ENCODE assay signal across 22 cellular contexts in genomic region chr1:44817307-44817706, GRCh38. TPM values are rescaled to one million over a fixed set of nuclear protein-coding genes. Genes with fewer than 3 reads are reported as not detected.
A peak's percentile ranks its signal among the peaks of the same experiment; 100 is the strongest.
DNase-seq lines count a peak whose midpoint lies in the region; ATAC-seq, FAIRE-seq and TF ChIP-seq lines count a peak whose summit lies in the region.
"Had no signal": no experiment of that assay in that cellular context is flagged by ENCODE, and none has a peak within 500 bp of the region (broad histone marks: within the 10 kb centered on the region; RNA-seq: fewer than 3 reads in every experiment).

No MANE protein-coding gene starts in this region.

- POLR2A ChIA-PET in H1 (lab: Charles Lee; ENCODE audit: partially characterized antibody), result interaction anchor here (1.0 to 16.6 kb wide), 10 partner anchors 12 to 508 kb away, joined by 3 to 547 read pairs (median 95); partner anchors contain the start of genes BEST4, BTBD19, DYNLT4 and HECTD3

- peaks cover 13% of the 10 kb centered on the region for H3K23me2 ChIP-seq in H1 (ENCODE audit: low read depth, low read length)

- H3K4me1 Mint-ChIP-seq in activated CD4-positive, alpha-beta T cell treated with anti-CD3 and anti-CD28 coated beads, Interleukin-2, amount 10 ng/mL, durations not matched to agents 24 days and 14 days, result peaks cover 50% of the 10 kb centered on the region
- H3K4me1 Mint-ChIP-seq in T-helper 17 cell, result peaks cover 48% of the 10 kb centered on the region
- H3K4me1 Mint-ChIP-seq in nephron progenitor cell, result peaks cover 63% of the 10 kb centered on the region

- H2BK120ac ChIP-seq in H1 (replicated peaks; ENCODE audit: low read depth, low read length), result no peak overlapping the region

- no peak overlapping the region for H2BK15ac ChIP-seq in H1 (ENCODE audit: low read length)

- H3K27ac Mint-ChIP-seq in activated CD4-positive, alpha-beta T cell treated with anti-CD3 and anti-CD28 coated beads, Interleukin-2, amount 10 ng/mL, durations not matched to agents 24 days and 14 days, result peak overlapping the region; percentile 46
- H3K27ac Mint-ChIP-seq in T-helper 17 cell, result peak overlapping the region; percentile 100
- H3K27ac Mint-ChIP-seq in nephron progenitor cell, result no peak overlapping the region

- no peak overlapping the region for H3K27ac ChIP-seq in H1 (ENCODE audit: low read depth, low read length)
- H3K27ac ChIP-seq: stomach, uterus had no signal

- no peak overlapping the region for H4K5ac ChIP-seq in H1 (ENCODE audit: insufficient read length, low read depth, low read length)

- H4K20me1 ChIP-seq in H1 (replicated peaks in 1 of 2; ENCODE audit: control insufficient read depth in 1 of 2, insufficient read depth in 2 of 2, low read length in 2 of 2), result no peaks in the 10 kb centered on the region

- H3K4ac ChIP-seq in H1 (replicated peaks; ENCODE audit: insufficient read length, low read depth, low read length), result peak overlapping the region; percentile 8

- no peak overlapping the region for H3K4me3 ChIP-seq in H1 (ENCODE audit: extremely low read depth in 1 of 4, insufficient read depth in 2 of 4, low read depth in 3 of 4, low read length in 4 of 4)
- H3K4me3 ChIP-seq: stomach, uterus had no signal

- FAIRE-seq in H1 (lab: Jason Lieb, UNC), result no peak
- no peak for FAIRE-seq in RCC 7860 (lab: Jason Lieb, UNC)
- FAIRE-seq in HTR-8/SVneo (lab: Jason Lieb, UNC), result no peak
- FAIRE-seq: TTC549 had no signal

- H3K79me2 ChIP-seq in H1 (ENCODE audit: control insufficient read depth in 1 of 2, insufficient read depth in 2 of 2, low read length in 2 of 2), result no peaks in the 10 kb centered on the region

- H3K9ac ChIP-seq in H1 (replicated peaks in 1 of 4; ENCODE audit: extremely low read depth in 1 of 4, low read depth in 3 of 4, low read length in 3 of 4), result no peak overlapping the region

- peaks cover 0 to 4% (median 0%) of the 10 kb centered on the region in 4 experiments; a peak in 4 of 7 replicates for H3K27me3 ChIP-seq in H1 (replicated peaks in 1 of 4; ENCODE audit: control insufficient read depth in 3 of 4, extremely low read depth in 1 of 4, insufficient read depth in 3 of 4, low read length in 3 of 4)
- H3K27me3 ChIP-seq: stomach, uterus had no signal

- H3K79me1 ChIP-seq in H1 (ENCODE audit: low read depth, low read length), result no peaks in the 10 kb centered on the region

- WGBS in H1 (ENCODE audit: extremely low coverage in 1 of 2, insufficient coverage in 1 of 2, insufficient read length in 1 of 2, insufficient replicate concordance in 2 of 2, low coverage in 1 of 2, low lambda C conversion rate in 2 of 2, missing lambda C conversion rate in 1 of 2), 2 experiments, result 88% methylated on average over 2 of the region's 2 CpGs; no CpG with 5 or more reads in 1 of the 2 experiments

- intact Hi-C loops in activated CD4-positive, alpha-beta T cell treated with anti-CD3 and anti-CD28 coated beads, Interleukin-2, amount 10 ng/mL, durations not matched to agents 24 days and 14 days (cut with micrococcal nuclease), result no loop called here

- H3K4me1 ChIP-seq in H1 (replicated peaks in 1 of 4; ENCODE audit: control insufficient read depth in 3 of 4, insufficient read depth in 4 of 4, low read length in 3 of 4), result peaks cover 2 to 11% (median 9%) of the 10 kb centered on the region in 4 experiments; a peak in 6 of 7 replicates

- H3K18ac ChIP-seq in H1 (ENCODE audit: extremely low read depth, low read length), result no peak overlapping the region

- no peak for TF ChIP-seq POLR2A in H1 (IDR thresholded peaks at IDR 0.05; ENCODE audit: control extremely low read depth in 1 of 2, low read depth in 2 of 2, low read length in 2 of 2)

- H3K9me3 ChIP-seq in T-helper 17 cell (ENCODE audit: control insufficient read depth, low read length, poor library complexity, severe bottlenecking) (no peaks in the 10 kb centered on the region), H1 (ENCODE audit: insufficient read depth in 2 of 2, low read depth in 1 of 2, low read length in 1 of 2) (no peaks in the 10 kb centered on the region)
- H3K9me3 ChIP-seq: stomach, uterus had no signal

- CTCF ChIA-PET in H1 (lab: Charles Lee; ENCODE audit: partially characterized antibody), result interaction anchor here (0.9 to 3.4 kb wide), 11 partner anchors 11 to 194 kb away, joined by 3 to 21 read pairs (median 4); partner anchors contain the start of genes BTBD19, DYNLT4, HECTD3 and PLK3

- no peak overlapping the region for H4K8ac ChIP-seq in H1 (ENCODE audit: extremely low read depth, insufficient read depth, low read length)

- H3K56ac ChIP-seq in H1 (replicated peaks; ENCODE audit: insufficient read length, low read depth, low read length), result no peak overlapping the region

- H4K91ac ChIP-seq in H1 (replicated peaks; ENCODE audit: insufficient read length, low read length), result no peak overlapping the region

- no peak for TF ChIP-seq EP300 in H1 (IDR thresholded peaks at IDR 0.05; ENCODE audit: borderline replicate concordance in 1 of 2, low read depth in 2 of 2, low read length in 2 of 2)

- no peak overlapping the region for H2AK5ac ChIP-seq in H1 (ENCODE audit: low read depth, low read length)

- no peak for TF ChIP-seq CTCF in H1 (IDR thresholded peaks at IDR 0.05; ENCODE audit: control extremely low read depth in 1 of 3, insufficient read depth in 1 of 3, low read depth in 1 of 3, low read length in 3 of 3)
- no peak for TF ChIP-seq CTCF in nephron progenitor cell (IDR thresholded peaks at IDR 0.05)

- no peaks in the 10 kb centered on the region for H3K27me3 Mint-ChIP-seq in activated CD4-positive, alpha-beta T cell treated with anti-CD3 and anti-CD28 coated beads, Interleukin-2, amount 10 ng/mL, durations not matched to agents 24 days and 14 days
- H3K27me3 Mint-ChIP-seq in T-helper 17 cell (no peaks in the 10 kb centered on the region), nephron progenitor cell (ENCODE audit: low read depth, poor library complexity) (peaks cover 4% of the 10 kb centered on the region)

- peaks cover 36% of the 10 kb centered on the region for H3K36me3 Mint-ChIP-seq in activated CD4-positive, alpha-beta T cell treated with anti-CD3 and anti-CD28 coated beads, Interleukin-2, amount 10 ng/mL, durations not matched to agents 24 days and 14 days (ENCODE audit: low read depth)
- H3K36me3 Mint-ChIP-seq in T-helper 17 cell (ENCODE audit: low read depth), result no peaks in the 10 kb centered on the region
- H3K36me3 Mint-ChIP-seq in nephron progenitor cell (ENCODE audit: low read depth), result peaks cover 18% of the 10 kb centered on the region

- peak overlapping the region; percentile 42 for H3K4me3 Mint-ChIP-seq in activated CD4-positive, alpha-beta T cell treated with anti-CD3 and anti-CD28 coated beads, Interleukin-2, amount 10 ng/mL, durations not matched to agents 24 days and 14 days
- no peak overlapping the region for H3K4me3 Mint-ChIP-seq in T-helper 17 cell
- H3K4me3 Mint-ChIP-seq in nephron progenitor cell, result peak overlapping the region; percentile 47

- no peak overlapping the region for H2BK5ac ChIP-seq in H1 (ENCODE audit: low read depth, low read length)

- no peaks in the 10 kb centered on the region for H3K9me3 Mint-ChIP-seq in activated CD4-positive, alpha-beta T cell treated with anti-CD3 and anti-CD28 coated beads, Interleukin-2, amount 10 ng/mL, durations not matched to agents 24 days and 14 days
- H3K9me3 Mint-ChIP-seq in nephron progenitor cell, result peaks cover 9% of the 10 kb centered on the region

- H2AFZ ChIP-seq in H1 (ENCODE audit: low read length), result no peak overlapping the region

- H3K14ac ChIP-seq in H1 (ENCODE audit: insufficient read length), result no peak overlapping the region

- H3K36me3 ChIP-seq in H1 (ENCODE audit: control insufficient read depth in 2 of 4, insufficient read depth in 4 of 4, low read length in 3 of 4), result no peaks in the 10 kb centered on the region
- H3K36me3 ChIP-seq: stomach, uterus had no signal

- no peak for DNase-seq in activated CD4-positive, alpha-beta T cell treated with anti-CD3 and anti-CD28 coated beads, Interleukin-2, amount 10 ng/mL, durations not matched to agents 24 days and 14 days
- DNase-seq in activated CD4-positive, alpha-beta T cell treated with anti-CD3 and anti-CD28 coated beads for 48 hours, result no peak
- DNase-seq in T-helper 17 cell, result no peak
- DNase-seq in H1 (ENCODE audit: low read depth in 1 of 2, low spot score in 2 of 2), result no peak
- no peak for DNase-seq in nephron progenitor cell
- no peak for DNase-seq in SIG-M5 (lab: John Stamatoyannopoulos, UW)
- no peak for DNase-seq in RCC 7860 (ENCODE audit: low spot score)
- no peak for DNase-seq in HTR-8/SVneo (ENCODE audit: insufficient read length, low spot score)
- DNase-seq: amygdala; EL; IMR-90; NCI-H2081; NCI-H510A treated with DMSO at 0.1 percent for 48 hours; stimulated activated CD4-positive, alpha-beta T cell treated with anti-CD3 and anti-CD28 coated beads, Interleukin-15, amount 100 ng/mL, for 24 hours; stomach; uterus had no signal

- TF ChIP-seq RAD21 in H1 (IDR thresholded peaks at IDR 0.05 in 1 of 2, conservative IDR thresholded peaks at IDR 0.05 in 1 of 2; ENCODE audit: low read depth in 2 of 2, low read length in 2 of 2), result no peak

- no peak overlapping the region for H2BK20ac ChIP-seq in H1 (ENCODE audit: low read length)

- no peak overlapping the region for H3K4me2 ChIP-seq in H1 (ENCODE audit: insufficient read depth in 1 of 2, low read depth in 2 of 2, low read length in 2 of 2)

- no peak overlapping the region for H3K23ac ChIP-seq in H1 (ENCODE audit: insufficient read length)

- H2BK12ac ChIP-seq in H1 (ENCODE audit: low read depth, low read length), result no peak overlapping the region

- no peak for ATAC-seq in T-helper 17 cell

RNA-seq across cellular contexts. Expression of gene BTBD19, which starts 9.0 kb away (rescaled TPM):
- 22.2 and 22.7 TPM in 2 replicates for total RNA-seq in activated CD4-positive, alpha-beta T cell treated with anti-CD3 and anti-CD28 coated beads, Interleukin-2, amount 10 ng/mL, durations not matched to agents 24 days and 14 days
- total RNA-seq in T-helper 17 cell, result 10 to 100 TPM; 43.1 to 56.6 TPM
- 1.1 and 1.5 TPM in 2 replicates for total RNA-seq in H1 (2021; fragmentation: NEBNext Ultra II Directional; extraction: Animal tissue kit (Norgen Biotek cat#: 25700))
- 1.1 and 1.6 TPM in 2 replicates for polyA plus RNA-seq in H1 (2011; rRNA removed)
- polyA plus RNA-seq in H1 (2011; cell fraction: cytosol; rRNA removed), result 0.80 TPM
- 3.9 TPM for polyA plus RNA-seq in H1 (2011; cell fraction: nucleus; rRNA removed)
- 0.54 to 1.00 TPM (median 0.66 TPM) in 4 replicates for polyA plus RNA-seq in H1 (2012, experiment 1 of 2)
- polyA plus RNA-seq in H1 (2012, experiment 2 of 2), result 0.52 TPM
- 1.4 TPM for polyA plus RNA-seq in H1 (2013, experiment 1 of 2)
- 1.1 TPM for polyA plus RNA-seq in H1 (2013, experiment 2 of 2)
- polyA minus RNA-seq in H1 (2011; rRNA and poly(A)+ RNA removed), result 0.39 and 1.0 TPM in 2 replicates
- polyA minus RNA-seq in H1 (2011; cell fraction: cytosol; rRNA and poly(A)+ RNA removed), result 1.1 TPM
- polyA minus RNA-seq in H1 (2011; cell fraction: nucleus; rRNA and poly(A)+ RNA removed), result 2.0 TPM

RNA-seq across cellular contexts. Expression of gene DYNLT4, which starts 10.2 kb away (rescaled TPM):
- total RNA-seq in activated CD4-positive, alpha-beta T cell treated with anti-CD3 and anti-CD28 coated beads, Interleukin-2, amount 10 ng/mL, durations not matched to agents 24 days and 14 days, result 0.28 TPM in 1 of 2 replicates, not detected in the other
- total RNA-seq in T-helper 17 cell, result 1 to 10 TPM; 5.5 to 6.2 TPM
- not detected in 2 replicates for total RNA-seq in H1 (2021; fragmentation: NEBNext Ultra II Directional; extraction: Animal tissue kit (Norgen Biotek cat#: 25700))
- 0.19 and 0.29 TPM in 2 replicates for polyA plus RNA-seq in H1 (2011; rRNA removed)
- polyA plus RNA-seq in H1 (2011; cell fraction: cytosol; rRNA removed), result 0.16 TPM
- not detected for polyA plus RNA-seq in H1 (2011; cell fraction: nucleus; rRNA removed)
- polyA plus RNA-seq in H1 (2012, experiment 1 of 2), result not detected in 4 replicates
- polyA plus RNA-seq in H1 (2012, experiment 2 of 2), result not detected
- polyA plus RNA-seq in H1 (2013, experiment 1 of 2), result not detected
- polyA plus RNA-seq in H1 (2013, experiment 2 of 2), result not detected
- not detected in 2 replicates for polyA minus RNA-seq in H1 (2011; rRNA and poly(A)+ RNA removed)
- not detected for polyA minus RNA-seq in H1 (2011; cell fraction: cytosol; rRNA and poly(A)+ RNA removed)
- 4.1 TPM for polyA minus RNA-seq in H1 (2011; cell fraction: nucleus; rRNA and poly(A)+ RNA removed)
- total RNA-seq: cerebellum, epithelial cell of proximal tubule, IMR-90, OCI-LY7 had no signal
- polyA plus RNA-seq: IMR-90 had no signal

RNA-seq across cellular contexts. Expression of gene PLK3, which starts 17.1 kb away (rescaled TPM):
- total RNA-seq in activated CD4-positive, alpha-beta T cell treated with anti-CD3 and anti-CD28 coated beads, Interleukin-2, amount 10 ng/mL, durations not matched to agents 24 days and 14 days, result 190 and 205 TPM in 2 replicates
- 100 to 1,000 TPM; 389 to 523 TPM for total RNA-seq in T-helper 17 cell
- 7.9 and 9.7 TPM in 2 replicates for total RNA-seq in H1 (2021; fragmentation: NEBNext Ultra II Directional; extraction: Animal tissue kit (Norgen Biotek cat#: 25700))
- polyA plus RNA-seq in H1 (2011; rRNA removed), result 12.3 and 21.9 TPM in 2 replicates
- polyA plus RNA-seq in H1 (2011; cell fraction: cytosol; rRNA removed), result 10.6 TPM
- polyA plus RNA-seq in H1 (2011; cell fraction: nucleus; rRNA removed), result 64.2 TPM
- polyA plus RNA-seq in H1 (2012, experiment 1 of 2), result 4.9 to 9.1 TPM (median 8.2 TPM) in 4 replicates
- polyA plus RNA-seq in H1 (2012, experiment 2 of 2), result 6.9 TPM
- 7.1 TPM for polyA plus RNA-seq in H1 (2013, experiment 1 of 2)
- 6.4 TPM for polyA plus RNA-seq in H1 (2013, experiment 2 of 2)
- polyA minus RNA-seq in H1 (2011; rRNA and poly(A)+ RNA removed), result 5.2 and 7.1 TPM in 2 replicates
- polyA minus RNA-seq in H1 (2011; cell fraction: cytosol; rRNA and poly(A)+ RNA removed), result 3.7 TPM
- 18.2 TPM for polyA minus RNA-seq in H1 (2011; cell fraction: nucleus; rRNA and poly(A)+ RNA removed)

RNA-seq across cellular contexts. Expression of gene PTCH2, which starts 25.7 kb away (rescaled TPM):
- 0.78 and 1.0 TPM in 2 replicates for total RNA-seq in activated CD4-positive, alpha-beta T cell treated with anti-CD3 and anti-CD28 coated beads, Interleukin-2, amount 10 ng/mL, durations not matched to agents 24 days and 14 days
- 1 to 10 TPM; 1.6 to 1.7 TPM for total RNA-seq in T-helper 17 cell
- 1.2 and 1.5 TPM in 2 replicates for total RNA-seq in H1 (2021; fragmentation: NEBNext Ultra II Directional; extraction: Animal tissue kit (Norgen Biotek cat#: 25700))
- 0.35 and 0.77 TPM in 2 replicates for polyA plus RNA-seq in H1 (2011; rRNA removed)
- polyA plus RNA-seq in H1 (2011; cell fraction: cytosol; rRNA removed), result 0.47 TPM
- polyA plus RNA-seq in H1 (2011; cell fraction: nucleus; rRNA removed), result 2.4 TPM
- polyA plus RNA-seq in H1 (2012, experiment 1 of 2), result 0.30 to 0.71 TPM (median 0.52 TPM) in 4 replicates
- 0.18 TPM for polyA plus RNA-seq in H1 (2012, experiment 2 of 2)
- polyA plus RNA-seq in H1 (2013, experiment 1 of 2), result 0.30 TPM
- polyA plus RNA-seq in H1 (2013, experiment 2 of 2), result 0.24 TPM
- polyA minus RNA-seq in H1 (2011; rRNA and poly(A)+ RNA removed), result 0.15 and 0.25 TPM in 2 replicates
- 1.9 TPM for polyA minus RNA-seq in H1 (2011; cell fraction: cytosol; rRNA and poly(A)+ RNA removed)
- polyA minus RNA-seq in H1 (2011; cell fraction: nucleus; rRNA and poly(A)+ RNA removed), result 1.5 TPM
- total RNA-seq: epithelial cell of proximal tubule had no signal

RNA-seq across cellular contexts. Expression of gene BEST4, which starts 29.3 kb away (rescaled TPM):
- total RNA-seq in activated CD4-positive, alpha-beta T cell treated with anti-CD3 and anti-CD28 coated beads, Interleukin-2, amount 10 ng/mL, durations not matched to agents 24 days and 14 days, result 0.77 and 0.83 TPM in 2 replicates
- total RNA-seq in T-helper 17 cell, result 1 to 10 TPM; 1.1 to 1.4 TPM
- 0.80 and 1.4 TPM in 2 replicates for total RNA-seq in H1 (2021; fragmentation: NEBNext Ultra II Directional; extraction: Animal tissue kit (Norgen Biotek cat#: 25700))
- polyA plus RNA-seq in H1 (2011; rRNA removed), result 0.76 and 0.86 TPM in 2 replicates
- polyA plus RNA-seq in H1 (2011; cell fraction: cytosol; rRNA removed), result 1.1 TPM
- polyA plus RNA-seq in H1 (2011; cell fraction: nucleus; rRNA removed), result 1.6 TPM
- 1.1 to 1.7 TPM (median 1.3 TPM) in 4 replicates for polyA plus RNA-seq in H1 (2012, experiment 1 of 2)
- polyA plus RNA-seq in H1 (2012, experiment 2 of 2), result 0.97 TPM
- polyA plus RNA-seq in H1 (2013, experiment 1 of 2), result 0.95 TPM
- 0.72 TPM for polyA plus RNA-seq in H1 (2013, experiment 2 of 2)
- 0.24 and 0.25 TPM in 2 replicates for polyA minus RNA-seq in H1 (2011; rRNA and poly(A)+ RNA removed)
- polyA minus RNA-seq in H1 (2011; cell fraction: cytosol; rRNA and poly(A)+ RNA removed), result not detected
- 0.90 TPM for polyA minus RNA-seq in H1 (2011; cell fraction: nucleus; rRNA and poly(A)+ RNA removed)
- total RNA-seq: A673, IMR-90 had no signal
- polyA plus RNA-seq: liver had no signal

Comparison
In these comparisons a context has a peak if more than half of its experiments do, and no peak if none do; other contexts are left out.
1. RNA of gene PLK3, which starts 17.1 kb away (total RNA-seq): 389 to 523 TPM in T-helper 17 cell and 190 to 205 TPM in activated CD4-positive, alpha-beta T cell treated with anti-CD3 and anti-CD28 coated beads, Interleukin-2, amount 10 ng/mL, durations not matched to agents 24 days and 14 days; 7.9 to 9.7 TPM in H1; every median in the first group is over 10 times any median in the second.